29 cellular contexts compared by ENCODE assay signal in the genomic region with DNA sequence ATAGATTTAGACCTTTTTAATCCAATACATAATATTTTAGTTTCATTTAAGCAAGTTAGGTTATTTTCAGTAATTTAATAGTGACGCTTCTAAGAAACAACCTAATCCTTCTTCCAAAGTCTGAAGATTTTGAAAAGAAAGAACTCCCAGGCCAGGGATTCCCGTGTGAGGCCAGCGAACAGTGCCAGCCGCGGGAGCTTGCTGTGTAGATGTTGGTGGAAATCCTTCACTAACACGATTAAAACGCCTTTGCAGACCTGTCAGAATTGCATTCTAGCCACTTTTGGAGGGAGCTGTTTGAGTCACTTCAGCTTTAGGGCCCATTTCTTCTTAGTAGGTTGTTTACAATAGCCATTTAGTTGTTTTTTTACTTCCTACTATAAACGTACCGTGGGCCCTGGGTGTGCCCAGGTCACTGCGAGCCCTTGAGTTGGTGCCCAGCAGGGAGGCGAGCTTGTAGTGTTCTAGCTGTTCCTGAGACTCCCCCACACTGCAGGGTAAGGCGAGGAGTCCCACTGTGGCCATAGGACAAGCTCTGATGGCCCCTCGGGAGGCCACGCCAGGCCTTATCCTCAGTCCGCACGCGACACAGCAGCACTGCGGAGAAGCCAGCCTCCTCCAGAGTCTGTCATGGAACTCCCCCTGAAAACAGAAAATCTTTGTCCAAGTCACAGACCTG. TPM values are rescaled to one million over a fixed set of nuclear protein-coding genes. Genes with fewer than 3 reads are reported as not detected.
DNase-seq lines count a peak whose midpoint lies in the region; ATAC-seq, FAIRE-seq and TF ChIP-seq lines count a peak whose summit lies in the region.
"Had no signal": no experiment of that assay in that cellular context is flagged by ENCODE, and none has a peak within 500 bp of the region (broad histone marks: within the 10 kb centered on the region; RNA-seq: fewer than 3 reads in every experiment).

No MANE protein-coding gene starts in this region.

- no peak for TF ChIP-seq EP300 in gastroesophageal sphincter (IDR thresholded peaks at IDR 0.05)
- no peak for TF ChIP-seq EP300 in ovary (IDR thresholded peaks at IDR 0.05)

- peak overlapping the region; percentile 1 for H3K27ac ChIP-seq in left ventricle myocardium inferior (replicated peaks)
- H3K27ac ChIP-seq in right atrium auricular region = no peak overlapping the region
- peak overlapping the region in 3 of 4 donors; percentile 14 to 67 (median 57) for H3K27ac ChIP-seq in gastroesophageal sphincter
- H3K27ac ChIP-seq in ovary = peak overlapping the region in 1 of 2 donors; percentile 59
- H3K27ac ChIP-seq in upper lobe of right lung = no peak overlapping the region
- H3K27ac ChIP-seq: A549, vagina, WERI-Rb-1 had no signal

- ATAC-seq in gastroesophageal sphincter (no peak), upper lobe of right lung (no peak)
- ATAC-seq: A549; effector memory CD8-positive, alpha-beta T cell; right cardiac atrium; stimulated activated naive CD8-positive, alpha-beta T cell treated with anti-CD3 and anti-CD28 coated beads, Interleukin-15, amount 100 ng/mL, for 72 hours; T-cell had no signal

- no peak for TF ChIP-seq CTCF in left ventricle myocardium inferior (IDR thresholded peaks at IDR 0.05; ENCODE audit: borderline replicate concordance)
- TF ChIP-seq CTCF in right atrium auricular region (IDR thresholded peaks at IDR 0.05) = no peak
- TF ChIP-seq CTCF in gastroesophageal sphincter (IDR thresholded peaks at IDR 0.05) = no peak
- no peak for TF ChIP-seq CTCF in ovary (IDR thresholded peaks at IDR 0.05)
- TF ChIP-seq CTCF in upper lobe of right lung (IDR thresholded peaks at IDR 0.05) = no peak
- TF ChIP-seq CTCF in foreskin fibroblast (IDR thresholded peaks at IDR 0.05; ENCODE audit: low read depth, low read length) = no peak

- DNase-seq in left ventricle myocardium inferior (no peak), right atrium auricular region (ENCODE audit: low spot score) (no peak), ovary (peak in 3 of 5 donors; percentile 48 to 59 (median 55)), upper lobe of right lung (peak; percentile 46), foreskin fibroblast (no peak), frontal cortex (ENCODE audit: low spot score in 2 of 2) (no peak)
- no peak for DNase-seq in effector CD4-positive, alpha-beta T cell
- DNase-seq: activated CD4-positive, alpha-beta T cell treated with anti-CD3 and anti-CD28 coated beads, Interleukin-2, amount 50 U/mL, for 4 hours; activated naive CD4-positive, alpha-beta T cell; activated T-cell treated with anti-CD3 and anti-CD28 coated beads for 4 hours; amniotic stem cell; C1 segment of cervical spinal cord; effector memory CD8-positive, alpha-beta T cell; GF-D8; hippocampal formation; mesendoderm; NCI-H1105 treated with DMSO at 0.1 percent for 48 hours; NCI-H510A; right cardiac atrium; SHP77 treated with DMSO at 0.1 percent for 48 hours; stimulated activated CD4-positive, alpha-beta T cell treated with anti-CD3 and anti-CD28 coated beads, Interleukin-2, amount 100 ng/mL, for 48 hours; stimulated activated naive CD8-positive, alpha-beta T cell treated with anti-CD3 and anti-CD28 coated beads, Interleukin-15, amount 100 ng/mL, for 72 hours; T-cell; WERI-Rb-1 had no signal

- H3K36me3 ChIP-seq in left ventricle myocardium inferior = peaks cover 28% of the 10 kb centered on the region
- peaks cover 23% of the 10 kb centered on the region for H3K36me3 ChIP-seq in right atrium auricular region
- peaks cover 0 to 36% of the 10 kb centered on the region in 2 donors for H3K36me3 ChIP-seq in gastroesophageal sphincter
- no peaks in the 10 kb centered on the region for H3K36me3 ChIP-seq in ovary
- peaks cover 29% of the 10 kb centered on the region for H3K36me3 ChIP-seq in upper lobe of right lung

- H3K9me3 ChIP-seq in left ventricle myocardium inferior (replicated peaks) (no peaks in the 10 kb centered on the region), right atrium auricular region (no peaks in the 10 kb centered on the region), gastroesophageal sphincter (no peaks in the 10 kb centered on the region), ovary (no peaks in the 10 kb centered on the region), upper lobe of right lung (no peaks in the 10 kb centered on the region)
- H3K9me3 ChIP-seq: A549, vagina had no signal

- H3K4me3 ChIP-seq in left ventricle myocardium inferior (no peak overlapping the region), right atrium auricular region (no peak overlapping the region), gastroesophageal sphincter (no peak overlapping the region), ovary (no peak overlapping the region), upper lobe of right lung (no peak overlapping the region), foreskin fibroblast (ENCODE audit: low read depth in 1 of 2, low read length in 2 of 2) (no peak overlapping the region)
- H3K4me3 ChIP-seq: A549, vagina had no signal

- intact Hi-C loops in left ventricle myocardium inferior (cut with micrococcal nuclease) = no loop called here
- intact Hi-C loops in ovary (cut with DNase I) = no loop called here
- intact Hi-C loops in upper lobe of right lung (cut with DNase I) = no loop called here

- WGBS in gastroesophageal sphincter (ENCODE audit: low coverage in 1 of 2), 2 donors = 48 to 63% methylated on average over 7 of the region's 18 CpGs
- 42 to 62% (median 47%) methylated on average over 18 of the region's 18 CpGs for WGBS in ovary, 3 donors

- H3K4me1 ChIP-seq in left ventricle myocardium inferior (peaks cover 91% of the 10 kb centered on the region), right atrium auricular region (peaks cover 0 to 68% of the 10 kb centered on the region in 2 donors), gastroesophageal sphincter (peaks cover 0 to 63% (median 10%) of the 10 kb centered on the region in 3 donors), ovary (ENCODE audit: insufficient read depth) (peaks cover 22% of the 10 kb centered on the region), upper lobe of right lung (peaks cover 34% of the 10 kb centered on the region)

- no peaks in the 10 kb centered on the region for H3K27me3 ChIP-seq in left ventricle myocardium inferior (ENCODE audit: low read depth)
- H3K27me3 ChIP-seq in right atrium auricular region = no peaks in the 10 kb centered on the region
- H3K27me3 ChIP-seq in gastroesophageal sphincter = no peaks in the 10 kb centered on the region
- no peaks in the 10 kb centered on the region for H3K27me3 ChIP-seq in ovary
- no peaks in the 10 kb centered on the region for H3K27me3 ChIP-seq in upper lobe of right lung
- H3K27me3 ChIP-seq: vagina had no signal

- TF ChIP-seq POLR2A in gastroesophageal sphincter (IDR thresholded peaks at IDR 0.05) (no peak), ovary (IDR thresholded peaks at IDR 0.05) (no peak)

- FAIRE-seq in frontal cortex (lab: Jason Lieb, UNC) = no peak
- FAIRE-seq: A549, H54, keratinocyte had no signal

RNA-seq across cellular contexts. Expression of gene PPP2R2D, which starts 32.3 kb away (rescaled TPM):
- total RNA-seq in left ventricle myocardium inferior (38.2 TPM), right atrium auricular region (10 to 100 TPM; 23.8 to 30.6 TPM), gastroesophageal sphincter (10 to 100 TPM; 27.2 to 57.0 (median 44.1) TPM), ovary (10 to 100 TPM; 26.7 to 48.9 (median 42.0) TPM), upper lobe of right lung (28.3 TPM), frontal cortex (53.4 TPM)
- polyA plus RNA-seq in ovary = 10 to 100 TPM; 30.3 to 62.9 TPM

RNA-seq across cellular contexts. Expression of gene BNIP3, which starts 48.6 kb away (rescaled TPM):
- total RNA-seq in left ventricle myocardium inferior = 161 TPM
- 100 to 1,000 TPM; 187 to 189 TPM for total RNA-seq in right atrium auricular region
- 100 to 1,000 TPM in 1 of 4 donors, 10 to 100 TPM in 3; 53.5 to 102 (median 68.3) TPM for total RNA-seq in gastroesophageal sphincter
- total RNA-seq in ovary = 100 to 1,000 TPM in 2 of 7 donors, 10 to 100 TPM in 5; 45.1 to 166 (median 70.1) TPM
- 10 to 100 TPM; 39.8 to 47.6 TPM for polyA plus RNA-seq in ovary
- total RNA-seq in upper lobe of right lung = 38.2 TPM
- total RNA-seq in frontal cortex = 33.0 TPM

Comparison
In these comparisons a context has a peak if more than half of its experiments do, and no peak if none do; other contexts are left out.
1. H3K27ac ChIP-seq: peak in left ventricle myocardium inferior (single experiment) and gastroesophageal sphincter (3 of 4); none in right atrium auricular region (0 of 2) and upper lobe of right lung (single experiment).
2. DNase-seq: peak in ovary (3 of 5) and upper lobe of right lung (single experiment); none in left ventricle myocardium inferior (single experiment), right atrium auricular region (single experiment), foreskin fibroblast (0 of 2), frontal cortex (0 of 2) and effector CD4-positive, alpha-beta T cell (single experiment).